In genomic region chr4:17780461-17781071, GRCh38 we compare ENCODE assay signal across 9 cellular contexts. TPM values are rescaled to one million over a fixed set of nuclear protein-coding genes. Genes with fewer than 3 reads are reported as not detected.
DNase-seq lines count a peak whose midpoint lies in the region; ATAC-seq, FAIRE-seq and TF ChIP-seq lines count a peak whose summit lies in the region.
"Had no signal": no experiment of that assay in that cellular context is flagged by ENCODE, and none has a peak within 500 bp of the region (broad histone marks: within the 10 kb centered on the region; RNA-seq: fewer than 3 reads in every experiment).

No MANE protein-coding gene starts in this region.

- peak overlapping the region; percentile 17 for H3K4me3 Mint-ChIP-seq in neural crest cell
- H3K4me3 Mint-ChIP-seq in stimulated activated memory B cell treated with anti-CD40 and anti-IgM and Interleukin-4, amounts not matched to agents 10 μg/mL and 1 μg/mL and 100 μg/mL, for 72 hours = no peak overlapping the region

- H3K27ac ChIP-seq in endothelial cell of umbilical vein (ENCODE audit: insufficient read depth, low read depth, low read length) = no peak overlapping the region
- H3K27ac ChIP-seq: SJCRH30 had no signal

- no peaks in the 10 kb centered on the region for H3K9me3 ChIP-seq in endothelial cell of umbilical vein (replicated peaks; ENCODE audit: control insufficient read depth, insufficient read depth, low read length)
- H3K9me3 ChIP-seq: SJCRH30 had no signal

- intact Hi-C loops in endothelial cell of umbilical vein (cut with micrococcal nuclease) = no loop called here

- CTCF ChIA-PET in endothelial cell of umbilical vein (lab: Charles Lee) = no interaction called here

- no peak for ATAC-seq in GM21447 (IDR thresholded peaks at IDR 0.05; ENCODE audit: unreplicated experiment)
- no peak for ATAC-seq in stimulated activated memory B cell treated with anti-CD40 and anti-IgM and Interleukin-4, amounts not matched to agents 10 μg/mL and 1 μg/mL and 100 μg/mL, for 72 hours

- H3K27me3 ChIP-seq in endothelial cell of umbilical vein (ENCODE audit: control insufficient read depth in 2 of 2, insufficient read depth in 2 of 2, low read length in 2 of 2) = peaks cover 27 to 39% of the 10 kb centered on the region in 2 experiments
- H3K27me3 ChIP-seq: SJCRH30 had no signal

- no peaks in the 10 kb centered on the region for H3K79me2 ChIP-seq in endothelial cell of umbilical vein (ENCODE audit: control insufficient read depth, insufficient read depth, low read length)

- peaks cover 61% of the 10 kb centered on the region for H3K27me3 Mint-ChIP-seq in neural crest cell (ENCODE audit: low read depth)
- peaks cover 42% of the 10 kb centered on the region for H3K27me3 Mint-ChIP-seq in stimulated activated memory B cell treated with anti-CD40 and anti-IgM and Interleukin-4, amounts not matched to agents 10 μg/mL and 1 μg/mL and 100 μg/mL, for 72 hours

- FAIRE-seq in endothelial cell of umbilical vein (lab: Jason Lieb, UNC) = no peak

- no peaks in the 10 kb centered on the region for H3K9me1 ChIP-seq in endothelial cell of umbilical vein (replicated peaks; ENCODE audit: control insufficient read depth, extremely low read depth, insufficient read depth, low read length)

- TF ChIP-seq POLR2A in endothelial cell of umbilical vein (IDR thresholded peaks at IDR 0.05; ENCODE audit: low read depth, low read length) = no peak

- TF ChIP-seq CTCF in endothelial cell of umbilical vein (IDR thresholded peaks at IDR 0.05; ENCODE audit: extremely low read depth in 1 of 2, insufficient read depth in 1 of 2, low read depth in 1 of 2, low read length in 2 of 2) (no peak), neural crest cell (conservative IDR thresholded peaks at IDR 0.05) (no peak)

- H3K4me3 ChIP-seq in endothelial cell of umbilical vein (replicated peaks in 1 of 3; ENCODE audit: insufficient read depth in 1 of 3, low read depth in 1 of 3, low read length in 3 of 3) = no peak overlapping the region
- H3K4me3 ChIP-seq: SJCRH30 had no signal

- POLR2A ChIA-PET in endothelial cell of umbilical vein (lab: Charles Lee) = interaction anchor here (0.7 kb wide), 1 partner anchor 223 kb away, joined by 3 read pairs; no protein-coding TSS in a partner anchor

- no peak overlapping the region for H3K27ac Mint-ChIP-seq in neural crest cell (ENCODE audit: unreplicated experiment)
- no peak overlapping the region for H3K27ac Mint-ChIP-seq in stimulated activated memory B cell treated with anti-CD40 and anti-IgM and Interleukin-4, amounts not matched to agents 10 μg/mL and 1 μg/mL and 100 μg/mL, for 72 hours

- H3K4me1 ChIP-seq in endothelial cell of umbilical vein (ENCODE audit: control insufficient read depth, extremely low read depth, insufficient read depth, low read length) = peaks cover 3% of the 10 kb centered on the region
- H3K4me1 ChIP-seq: SJCRH30 had no signal

- no peaks in the 10 kb centered on the region for H3K36me3 Mint-ChIP-seq in neural crest cell (ENCODE audit: low read depth)
- H3K36me3 Mint-ChIP-seq in stimulated activated memory B cell treated with anti-CD40 and anti-IgM and Interleukin-4, amounts not matched to agents 10 μg/mL and 1 μg/mL and 100 μg/mL, for 72 hours = no peaks in the 10 kb centered on the region

- DNase-seq in AG20443 (ENCODE audit: low spot score) = peak; percentile 21
- peak; percentile 57 for DNase-seq in NCI-H2029 treated with DMSO at 0.1 percent for 48 hours (lab: John Stamatoyannopoulos, UW)
- no peak for DNase-seq in endothelial cell of umbilical vein (ENCODE audit: low read depth, low spot score)
- DNase-seq in neural crest cell (ENCODE audit: low read depth, low spot score) = no peak
- no peak for DNase-seq in stimulated activated CD4-positive, alpha-beta T cell treated with anti-CD3 and anti-CD28 coated beads, Interleukin-4, amount 100 ng/mL, for 1 hour
- DNase-seq in NOMO-1 (lab: John Stamatoyannopoulos, UW; ENCODE audit: unreplicated experiment in 2 of 2) = no peak
- DNase-seq: SJCRH30 had no signal

- no peaks in the 10 kb centered on the region for H3K9me3 Mint-ChIP-seq in neural crest cell
- H3K9me3 Mint-ChIP-seq in stimulated activated memory B cell treated with anti-CD40 and anti-IgM and Interleukin-4, amounts not matched to agents 10 μg/mL and 1 μg/mL and 100 μg/mL, for 72 hours = no peaks in the 10 kb centered on the region

- no peaks in the 10 kb centered on the region for H3K36me3 ChIP-seq in endothelial cell of umbilical vein (ENCODE audit: control insufficient read depth in 2 of 2, extremely low read depth in 1 of 2, insufficient read depth in 2 of 2, low read length in 2 of 2)
- H3K36me3 ChIP-seq: SJCRH30 had no signal

- H3K9ac ChIP-seq in endothelial cell of umbilical vein (replicated peaks; ENCODE audit: extremely low read depth, insufficient read depth, low read length) = no peak overlapping the region

- H3K4me1 Mint-ChIP-seq in neural crest cell = peaks cover 9% of the 10 kb centered on the region
- H3K4me1 Mint-ChIP-seq in stimulated activated memory B cell treated with anti-CD40 and anti-IgM and Interleukin-4, amounts not matched to agents 10 μg/mL and 1 μg/mL and 100 μg/mL, for 72 hours = peaks cover 11% of the 10 kb centered on the region

- H2AFZ ChIP-seq in endothelial cell of umbilical vein (ENCODE audit: low read depth, low read length) = no peak overlapping the region

- no peaks in the 10 kb centered on the region for H4K20me1 ChIP-seq in endothelial cell of umbilical vein (replicated peaks; ENCODE audit: control insufficient read depth, extremely low read depth, insufficient read depth, low read length)

- BruUV-seq in endothelial cell of umbilical vein (replicated peaks; lab: Mats Ljungman, UMichigan) = no TSS peak

- peak overlapping the region; percentile 27 for H3K4me2 ChIP-seq in endothelial cell of umbilical vein (ENCODE audit: insufficient read depth, low read length)

- dilution Hi-C loops in endothelial cell of umbilical vein (cut with MboI; ENCODE audit: extremely low pct_ligation_motif_present, low sequenced_read_pairs) = no loop called here

TF ChIP-seq in endothelial cell of umbilical vein, 7 proteins besides CTCF, POLR2A, EP300 and RAD21:
- no peak for TF ChIP-seq FOS (IDR thresholded peaks at IDR 0.05; ENCODE audit: borderline replicate concordance, insufficient read depth, low read length)
- peak; percentile 60 for TF ChIP-seq EZH2 (IDR thresholded peaks at IDR 0.05; ENCODE audit: borderline replicate concordance, low read depth, low read length, severe bottlenecking)
- no peak for TF ChIP-seq POLR2AphosphoS5 (IDR thresholded peaks at IDR 0.05; ENCODE audit: insufficient read depth, low read depth, low read length)
- no peak for TF ChIP-seq MAX (IDR thresholded peaks at IDR 0.05; ENCODE audit: insufficient read depth, insufficient read length)

RNA-seq across cellular contexts. Expression of gene FAM184B, which starts 0.9 kb away (rescaled TPM):
- total RNA-seq in endothelial cell of umbilical vein = not detected in 2 replicates
- polyA plus RNA-seq in endothelial cell of umbilical vein = not detected in 2 replicates
- polyA plus RNA-seq in endothelial cell of umbilical vein (2011; cell fraction: cytosol; rRNA removed) = 0.01 TPM in 1 of 2 replicates, not detected in the other
- 0.01 TPM in 1 of 2 replicates, not detected in the other for polyA plus RNA-seq in endothelial cell of umbilical vein (2011; cell fraction: nucleus; rRNA removed)
- not detected in 2 replicates for polyA plus RNA-seq in endothelial cell of umbilical vein (2012)
- polyA minus RNA-seq in endothelial cell of umbilical vein = not detected in 2 replicates
- not detected for polyA minus RNA-seq in endothelial cell of umbilical vein (2011; cell fraction: cytosol; rRNA and poly(A)+ RNA removed)
- not detected in 2 replicates for polyA minus RNA-seq in endothelial cell of umbilical vein (2011; cell fraction: nucleus; rRNA and poly(A)+ RNA removed)
- 0.12 and 0.16 TPM in 2 replicates for total RNA-seq in neural crest cell

RNA-seq across cellular contexts. Expression of gene DCAF16, which starts 30.0 kb away (rescaled TPM):
- total RNA-seq in endothelial cell of umbilical vein (29.0 and 35.0 TPM in 2 replicates), neural crest cell (57.4 and 58.2 TPM in 2 replicates)
- 12.5 and 13.8 TPM in 2 replicates for polyA plus RNA-seq in endothelial cell of umbilical vein
- polyA plus RNA-seq in endothelial cell of umbilical vein (2011; cell fraction: cytosol; rRNA removed) = 15.0 and 16.5 TPM in 2 replicates
- 26.1 and 31.3 TPM in 2 replicates for polyA plus RNA-seq in endothelial cell of umbilical vein (2011; cell fraction: nucleus; rRNA removed)
- 13.9 and 14.7 TPM in 2 replicates for polyA plus RNA-seq in endothelial cell of umbilical vein (2012)
- polyA minus RNA-seq in endothelial cell of umbilical vein = 17.8 and 25.2 TPM in 2 replicates
- polyA minus RNA-seq in endothelial cell of umbilical vein (2011; cell fraction: cytosol; rRNA and poly(A)+ RNA removed) = 16.1 TPM
- 30.7 and 40.7 TPM in 2 replicates for polyA minus RNA-seq in endothelial cell of umbilical vein (2011; cell fraction: nucleus; rRNA and poly(A)+ RNA removed)

RNA-seq across cellular contexts. Expression of gene NCAPG, which starts 30.2 kb away (rescaled TPM):
- total RNA-seq in endothelial cell of umbilical vein (63.4 and 66.4 TPM in 2 replicates), neural crest cell (75.8 and 79.6 TPM in 2 replicates)
- 7.5 and 11.6 TPM in 2 replicates for polyA plus RNA-seq in endothelial cell of umbilical vein
- 17.1 and 18.0 TPM in 2 replicates for polyA plus RNA-seq in endothelial cell of umbilical vein (2011; cell fraction: cytosol; rRNA removed)
- polyA plus RNA-seq in endothelial cell of umbilical vein (2011; cell fraction: nucleus; rRNA removed) = 21.5 and 42.3 TPM in 2 replicates
- 13.0 and 39.7 TPM in 2 replicates for polyA plus RNA-seq in endothelial cell of umbilical vein (2012)
- polyA minus RNA-seq in endothelial cell of umbilical vein = 18.8 and 25.2 TPM in 2 replicates
- polyA minus RNA-seq in endothelial cell of umbilical vein (2011; cell fraction: cytosol; rRNA and poly(A)+ RNA removed) = 24.2 TPM
- 33.9 and 45.7 TPM in 2 replicates for polyA minus RNA-seq in endothelial cell of umbilical vein (2011; cell fraction: nucleus; rRNA and poly(A)+ RNA removed)

Comparison
In these comparisons a context has a peak if more than half of its experiments do, and no peak if none do; other contexts are left out.
1. DNase-seq: peak in AG20443 (single experiment) and NCI-H2029 treated with DMSO at 0.1 percent for 48 hours (single experiment); none in endothelial cell of umbilical vein (single experiment), neural crest cell (single experiment), stimulated activated CD4-positive, alpha-beta T cell treated with anti-CD3 and anti-CD28 coated beads, Interleukin-4, amount 100 ng/mL, for 1 hour (single experiment) and NOMO-1 (0 of 2).